ENCODE assay signal across 19 cellular contexts in the genomic region with DNA sequence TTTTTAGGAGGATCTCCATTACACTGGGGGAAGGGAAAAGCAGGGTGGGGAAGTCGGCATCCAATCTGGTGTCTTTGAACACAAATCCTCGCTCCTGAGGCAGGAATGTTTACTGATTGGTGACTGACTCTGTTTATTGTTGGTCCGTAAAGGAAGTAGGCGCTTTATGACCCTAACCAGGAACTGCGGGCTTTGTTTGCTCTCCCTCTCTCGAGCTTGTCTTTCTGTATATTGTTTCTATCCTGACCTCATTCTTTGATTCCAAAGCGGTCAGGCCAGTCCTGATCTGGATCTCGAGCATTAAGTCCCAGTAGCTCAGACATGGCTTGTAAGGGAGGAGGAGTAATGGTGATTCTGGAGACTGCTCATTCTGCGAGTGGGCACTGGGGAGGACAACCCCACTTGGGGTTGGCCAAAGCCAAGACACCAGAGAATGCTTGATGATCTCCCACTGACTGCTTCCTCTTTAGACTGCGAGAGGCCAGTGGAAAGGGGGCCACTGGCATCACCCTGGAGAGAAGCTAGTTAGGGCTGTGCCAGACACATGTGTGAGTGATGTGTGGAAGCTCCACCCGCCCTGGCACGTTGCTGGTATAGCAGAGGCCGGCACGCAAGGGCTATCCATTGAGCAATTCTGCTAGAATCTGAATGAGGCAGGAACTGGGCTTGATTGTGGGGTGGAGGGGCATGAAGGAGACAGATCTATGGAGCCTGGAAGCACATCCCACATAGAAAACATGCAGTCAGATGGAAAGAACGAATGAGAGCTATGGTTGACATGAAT.
DNase-seq lines count a peak whose midpoint lies in the region; ATAC-seq and TF ChIP-seq lines count a peak whose summit lies in the region.
"Had no signal": no experiment of that assay in that cellular context is flagged by ENCODE, and none has a peak within 500 bp of the region (broad histone marks: within the 10 kb centered on the region; RNA-seq: fewer than 3 reads in every experiment).

No MANE protein-coding gene starts in this region.

- H3K36me3 ChIP-seq in neural progenitor cell (no peaks in the 10 kb centered on the region), adrenal gland (replicated peaks in 1 of 2) (no peaks in the 10 kb centered on the region)
- H3K36me3 ChIP-seq: esophagus squamous epithelium, neutrophil had no signal

- TF ChIP-seq CTCF in LNCaP clone FGC (IDR thresholded peaks at IDR 0.05; ENCODE audit: control insufficient read depth, extremely low read depth, insufficient read depth) (no peak), WTC11 (IDR thresholded peaks at IDR 0.05) (no peak), neural progenitor cell (IDR thresholded peaks at IDR 0.05) (no peak), adrenal gland (IDR thresholded peaks at IDR 0.05) (no peak), H9 (conservative IDR thresholded peaks at IDR 0.05) (no peak)

- H3K9me3 ChIP-seq in neural progenitor cell (ENCODE audit: low read depth) (no peaks in the 10 kb centered on the region), adrenal gland (replicated peaks in 1 of 3) (no peaks in the 10 kb centered on the region), H9 (ENCODE audit: control insufficient read depth, low read depth, low read length) (no peaks in the 10 kb centered on the region)
- H3K9me3 ChIP-seq: esophagus squamous epithelium, neutrophil had no signal

- H3K27ac ChIP-seq in neural progenitor cell (no peak overlapping the region), adrenal gland (no peak overlapping the region), H9 (ENCODE audit: insufficient read length, low read depth, low read length) (no peak overlapping the region)
- H3K27ac ChIP-seq: esophagus squamous epithelium, neutrophil, PC-9 had no signal

- no peak overlapping the region for H2BK20ac ChIP-seq in H9 (ENCODE audit: low read depth, low read length, poor library complexity, severe bottlenecking)

- POLR2A ChIA-PET in WTC11 (lab: Charles Lee): no interaction called here

- H3K79me1 ChIP-seq in H9 (ENCODE audit: insufficient read depth, low read depth, low read length, poor library complexity, severe bottlenecking): no peaks in the 10 kb centered on the region

- H3K4ac ChIP-seq in H9 (ENCODE audit: low read depth, low read length): no peak overlapping the region

- H2BK5ac ChIP-seq in H9 (ENCODE audit: insufficient read length, low read length): no peak overlapping the region

- DNase-seq in DMS153 (lab: John Stamatoyannopoulos, UW) (peak; percentile 96), LNCaP clone FGC (ENCODE audit: low read depth) (peak; percentile 97), WTC11 (ENCODE audit: low spot score) (no peak), neural progenitor cell (ENCODE audit: low spot score) (no peak), adrenal gland (no peak), H9 (no peak)
- DNase-seq in activated CD4-positive, alpha-beta T cell treated with anti-CD3 and anti-CD28 coated beads for 48 hours: no peak
- DNase-seq: activated CD4-positive, alpha-beta memory T cell treated with anti-CD3 and anti-CD28 coated beads for 36 hours; activated T-cell treated with anti-CD3 and anti-CD28 coated beads, Interleukin-2, amount 50 U/mL, for 4 hours; C1 segment of cervical spinal cord; DND-41; esophagus squamous epithelium; kidney; NCI-H446; PC-9; stimulated activated CD4-positive, alpha-beta T cell treated with anti-CD3 and anti-CD28 coated beads, Interleukin-2, amount 100 ng/mL, for 48 hours had no signal

- H4K20me1 ChIP-seq in neural progenitor cell (ENCODE audit: low read depth): no peaks in the 10 kb centered on the region
- no peaks in the 10 kb centered on the region for H4K20me1 ChIP-seq in H9 (ENCODE audit: control insufficient read depth, insufficient read depth, insufficient read length)

- no peak overlapping the region for H3K14ac ChIP-seq in H9 (ENCODE audit: insufficient read depth, low read length)

- H2AK5ac ChIP-seq in H9 (ENCODE audit: insufficient read length, low read length): no peak overlapping the region

- no peaks in the 10 kb centered on the region for H3F3A ChIP-seq in neural progenitor cell (ENCODE audit: low read depth)

- H3K4me3 ChIP-seq in LNCaP clone FGC (ENCODE audit: low read depth, low read length) (peak overlapping the region; percentile 28), neural progenitor cell (no peak overlapping the region), adrenal gland (no peak overlapping the region)
- H3K4me3 ChIP-seq: esophagus squamous epithelium, PC-9 had no signal

- no peaks in the 10 kb centered on the region for H3K23me2 ChIP-seq in H9 (ENCODE audit: insufficient read length, low read depth, low read length, poor library complexity, severe bottlenecking)

- no peak overlapping the region for H3K56ac ChIP-seq in H9 (ENCODE audit: insufficient read length, low read depth, low read length)

- no peaks in the 10 kb centered on the region for H3K9me3 Mint-ChIP-seq in WTC11
- no peaks in the 10 kb centered on the region for H3K9me3 Mint-ChIP-seq in neural progenitor cell
- H3K9me3 Mint-ChIP-seq in H9: no peaks in the 10 kb centered on the region
- H3K9me3 Mint-ChIP-seq: activated CD4-positive, alpha-beta memory T cell treated with anti-CD3 and anti-CD28 coated beads for 36 hours; brain had no signal

- no peak overlapping the region for H2BK12ac ChIP-seq in H9 (ENCODE audit: insufficient read length, low read depth, low read length)

- no peaks in the 10 kb centered on the region for H3K79me2 ChIP-seq in neural progenitor cell (ENCODE audit: low read depth)
- H3K79me2 ChIP-seq in H9 (ENCODE audit: insufficient read depth, low read length): no peaks in the 10 kb centered on the region

- H3K4me2 ChIP-seq in neural progenitor cell (no peak overlapping the region), H9 (ENCODE audit: insufficient read depth, insufficient read length, low read length) (no peak overlapping the region)
- H3K4me2 ChIP-seq: PC-9 had no signal

- ATAC-seq in WTC11: no peak; the same call in 1 of the 2 replicates
- ATAC-seq: activated T-cell treated with anti-CD3 and anti-CD28 coated beads, Interleukin-2, amount 50 U/mL, for 4 hours had no signal

- H4K5ac ChIP-seq in H9 (ENCODE audit: insufficient read length, low read depth, low read length): no peak overlapping the region

- no peak overlapping the region for H2BK15ac ChIP-seq in H9 (ENCODE audit: low read depth, low read length)

- no peak overlapping the region for H3K18ac ChIP-seq in H9 (ENCODE audit: insufficient read length, low read depth, low read length)

- CTCF ChIA-PET in WTC11 (lab: Charles Lee): interaction anchor here (1.5 kb wide), 1 partner anchor 108 kb away, joined by 3 read pairs; no protein-coding TSS in a partner anchor

- H3K36me3 Mint-ChIP-seq in WTC11: no peaks in the 10 kb centered on the region
- H3K36me3 Mint-ChIP-seq in neural progenitor cell: no peaks in the 10 kb centered on the region
- no peaks in the 10 kb centered on the region for H3K36me3 Mint-ChIP-seq in H9 (ENCODE audit: insufficient read depth in 1 of 3, low read depth in 3 of 3)
- H3K36me3 Mint-ChIP-seq: activated CD4-positive, alpha-beta memory T cell treated with anti-CD3 and anti-CD28 coated beads for 36 hours; activated naive CD4-positive, alpha-beta T cell treated with anti-CD3 and anti-CD28 coated beads, Interleukin-2, amount 50 U/mL, for 24 hours; brain had no signal

- H3K27me3 ChIP-seq in neural progenitor cell (no peaks in the 10 kb centered on the region), adrenal gland (no peaks in the 10 kb centered on the region), H9 (ENCODE audit: insufficient read depth, low read length) (no peaks in the 10 kb centered on the region)
- H3K27me3 ChIP-seq: esophagus squamous epithelium, neutrophil had no signal

- H3K27me3 Mint-ChIP-seq in WTC11 (ENCODE audit: low read depth) (no peaks in the 10 kb centered on the region), neural progenitor cell (ENCODE audit: insufficient read depth, low read depth) (peaks cover 2% of the 10 kb centered on the region), H9 (ENCODE audit: low read depth) (no peaks in the 10 kb centered on the region)
- H3K27me3 Mint-ChIP-seq: activated CD4-positive, alpha-beta memory T cell treated with anti-CD3 and anti-CD28 coated beads for 36 hours; activated naive CD4-positive, alpha-beta T cell treated with anti-CD3 and anti-CD28 coated beads, Interleukin-2, amount 50 U/mL, for 24 hours had no signal

- intact Hi-C loops in adrenal gland (cut with DNase I): no loop called here

- 82 to 85% (median 84%) methylated on average over 15 of the region's 15 CpGs for WGBS in adrenal gland, 4 donors
- WGBS in H9 (ENCODE audit: extremely low coverage, insufficient read length, low lambda C conversion rate): no CpG with 5 or more reads among the region's 15 CpGs

- H3K4me1 Mint-ChIP-seq in WTC11: peaks cover 35% of the 10 kb centered on the region
- H3K4me1 Mint-ChIP-seq in neural progenitor cell: no peaks in the 10 kb centered on the region
- peaks cover 23 to 30% of the 10 kb centered on the region in 2 experiments for H3K4me1 Mint-ChIP-seq in H9
- H3K4me1 Mint-ChIP-seq: activated naive CD4-positive, alpha-beta T cell treated with anti-CD3 and anti-CD28 coated beads, Interleukin-2, amount 50 U/mL, for 24 hours had no signal

- H3K4me3 Mint-ChIP-seq in WTC11: no peak overlapping the region
- H3K4me3 Mint-ChIP-seq in neural progenitor cell: no peak overlapping the region
- no peak overlapping the region for H3K4me3 Mint-ChIP-seq in H9
- H3K4me3 Mint-ChIP-seq: activated CD4-positive, alpha-beta memory T cell treated with anti-CD3 and anti-CD28 coated beads for 36 hours; activated naive CD4-positive, alpha-beta T cell treated with anti-CD3 and anti-CD28 coated beads, Interleukin-2, amount 50 U/mL, for 24 hours; activated T-cell treated with anti-CD3 and anti-CD28 coated beads, Interleukin-2, amount 50 U/mL, for 4 hours; brain had no signal

- H2BK120ac ChIP-seq in H9 (ENCODE audit: low read depth, low read length, poor library complexity, severe bottlenecking): no peak overlapping the region

- H2AFZ ChIP-seq in neural progenitor cell (replicated peaks) (no peak overlapping the region), H9 (ENCODE audit: low read length) (no peak overlapping the region)
- H2AFZ ChIP-seq: PC-9 had no signal

- no peak overlapping the region for H4K91ac ChIP-seq in H9 (ENCODE audit: insufficient read length, low read depth, low read length)

- H3K9ac ChIP-seq in neural progenitor cell: no peak overlapping the region
- H3K9ac ChIP-seq in H9 (ENCODE audit: extremely low read depth, insufficient read length, low read length): no peak overlapping the region

- H3T11ph ChIP-seq in H9 (ENCODE audit: low read length): no peak overlapping the region

- H3K4me1 ChIP-seq in neural progenitor cell: peaks cover 26% of the 10 kb centered on the region
- H3K4me1 ChIP-seq in adrenal gland (replicated peaks in 1 of 2): peaks cover 10 to 13% of the 10 kb centered on the region in 2 donors
- no peaks in the 10 kb centered on the region for H3K4me1 ChIP-seq in H9 (ENCODE audit: insufficient read depth, low read length)

- no peak for TF ChIP-seq POLR2A in adrenal gland (IDR thresholded peaks at IDR 0.05)

- no peak overlapping the region for H4K8ac ChIP-seq in H9 (replicated peaks; ENCODE audit: insufficient read length, low read depth, low read length)

- no peak overlapping the region for H3K23ac ChIP-seq in H9 (ENCODE audit: insufficient read length, low read depth, low read length)

- H3K27ac Mint-ChIP-seq in WTC11 (peak overlapping the region; percentile 46; the same call in 1 of the 2 replicates), neural progenitor cell (peak overlapping the region; percentile 60), H9 (peak overlapping the region in 1 of 3 experiments; percentile 32; a peak in 4 of 7 replicates)
- H3K27ac Mint-ChIP-seq: activated CD4-positive, alpha-beta memory T cell treated with anti-CD3 and anti-CD28 coated beads for 36 hours; activated naive CD4-positive, alpha-beta T cell treated with anti-CD3 and anti-CD28 coated beads, Interleukin-2, amount 50 U/mL, for 24 hours; brain had no signal

Comparison
In these comparisons a context has a peak if more than half of its experiments do, and no peak if none do; other contexts are left out.
1. DNase-seq: peak in DMS153 (single experiment) and LNCaP clone FGC (single experiment); none in WTC11 (single experiment), neural progenitor cell (single experiment), activated CD4-positive, alpha-beta T cell treated with anti-CD3 and anti-CD28 coated beads for 48 hours (single experiment), adrenal gland (0 of 7) and H9 (single experiment).